Comparison of ENCODE assay signal across 17 cellular contexts in the genomic region with DNA sequence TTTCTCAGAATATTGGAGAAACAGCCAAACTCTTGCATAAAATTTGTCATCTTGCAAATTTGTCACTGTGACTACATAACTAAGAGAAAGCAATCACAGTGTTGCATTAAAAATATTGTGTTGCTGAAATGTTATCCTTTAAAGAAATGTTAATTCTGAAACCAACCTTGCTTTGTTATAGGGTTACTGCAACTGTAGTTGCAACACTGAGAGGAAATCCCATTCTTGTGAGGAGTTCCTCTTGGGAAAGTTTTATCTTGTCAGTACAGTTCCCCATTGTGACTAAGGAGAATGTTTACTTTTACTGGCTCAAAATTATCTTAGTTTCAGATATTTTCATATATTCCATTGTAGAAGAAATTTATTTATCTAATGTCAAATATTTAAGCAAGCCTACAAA. TPM values are rescaled to one million over a fixed set of nuclear protein-coding genes. Genes with fewer than 3 reads are reported as not detected.
DNase-seq lines count a peak whose midpoint lies in the region; ATAC-seq, FAIRE-seq and TF ChIP-seq lines count a peak whose summit lies in the region.
"Had no signal": no experiment of that assay in that cellular context is flagged by ENCODE, and none has a peak within 500 bp of the region (broad histone marks: within the 10 kb centered on the region; RNA-seq: fewer than 3 reads in every experiment).

No MANE protein-coding gene starts in this region.

- H3K4me3 ChIP-seq in bronchial epithelial cell (ENCODE audit: low read depth, low read length), result no peak overlapping the region
- no peak overlapping the region for H3K4me3 ChIP-seq in left lung
- H3K4me3 ChIP-seq: A549 had no signal

- H3K4me1 ChIP-seq in left lung, result peaks cover 0 to 21% of the 10 kb centered on the region in 2 donors
- H3K4me1 ChIP-seq: A549 had no signal

- H3K27ac ChIP-seq in left lung, result peak overlapping the region in 1 of 2 donors; percentile 68
- H3K27ac ChIP-seq: A549 had no signal

- no peaks in the 10 kb centered on the region for H3K36me3 ChIP-seq in bronchial epithelial cell (ENCODE audit: control insufficient read depth, insufficient read depth, low read length)
- peaks cover 0 to 17% of the 10 kb centered on the region in 2 donors for H3K36me3 ChIP-seq in left lung

- no peaks in the 10 kb centered on the region for H3K9me3 ChIP-seq in left lung
- H3K9me3 ChIP-seq: A549 had no signal

- H3K27me3 ChIP-seq in bronchial epithelial cell (ENCODE audit: control insufficient read depth, insufficient read depth, low read length) (no peaks in the 10 kb centered on the region), left lung (peaks cover 0 to 2% of the 10 kb centered on the region in 2 donors)

- ATAC-seq in left lung, result peak; percentile 34
- ATAC-seq in GM19397 (IDR thresholded peaks at IDR 0.05; ENCODE audit: unreplicated experiment), result no peak
- ATAC-seq: A549, PC-3 had no signal

- FAIRE-seq in bronchial epithelial cell (lab: Jason Lieb, UNC), result no peak
- FAIRE-seq: A549 had no signal

- intact Hi-C loops in left lung (cut with DNase I), result no loop called here

- DNase-seq in AML-193 (lab: John Stamatoyannopoulos, UW) (peak; percentile 5 to 12), GF-D8 (lab: John Stamatoyannopoulos, UW) (peak; percentile 12), bronchial epithelial cell (ENCODE audit: low read depth) (peak; percentile 1), left lung (no peak), T-helper 2 cell (no peak), NCI-H2081 (lab: John Stamatoyannopoulos, UW) (no peak)
- DNase-seq: CD4-positive, alpha-beta T cell; EL; H7; NCI-H1436; NCI-H2029; NCI-H2171 treated with DMSO at 0.1 percent for 48 hours; NCI-H446 treated with DMSO at 0.1 percent for 48 hours; NK-92 treated with Interleukin-12 subunit alpha and Interleukin-12 subunit beta, amount 100 ng/mL, for 24 hours; PC-3 had no signal

- TF ChIP-seq CTCF in bronchial epithelial cell (IDR thresholded peaks at IDR 0.05; ENCODE audit: insufficient read depth, low read length, severe bottlenecking) (no peak), left lung (IDR thresholded peaks at IDR 0.05) (no peak)

RNA-seq across cellular contexts. Expression of a gene that starts 20.9 kb away (rescaled TPM):
- total RNA-seq in bronchial epithelial cell, result not detected in 2 replicates
- total RNA-seq in left lung, result 100 to 1,000 TPM; 142 to 255 TPM

RNA-seq across cellular contexts. Expression of a gene that starts 46.6 kb away (rescaled TPM):
- total RNA-seq in bronchial epithelial cell, result 38.7 and 93.2 TPM in 2 replicates
- total RNA-seq in left lung, result 10 to 100 TPM; 25.9 to 26.4 TPM

Comparison
In these comparisons a context has a peak if more than half of its experiments do, and no peak if none do; other contexts are left out.
1. DNase-seq: peak in AML-193 (2 of 2), GF-D8 (single experiment) and bronchial epithelial cell (single experiment); none in left lung (0 of 2), T-helper 2 cell (0 of 5) and NCI-H2081 (0 of 2).
2. RNA of a gene that starts 20.9 kb away (total RNA-seq): 142 to 255 TPM in left lung; not detected in bronchial epithelial cell; every median in the first group is over 100 times any median in the second.